8 cellular contexts compared by ENCODE assay signal in genomic region chr19:10604460-10604980, GRCh38. TPM values are rescaled to one million over a fixed set of nuclear protein-coding genes. Genes with fewer than 3 reads are reported as not detected.
DNase-seq lines count a peak whose midpoint lies in the region; ATAC-seq and TF ChIP-seq lines count a peak whose summit lies in the region.

No MANE protein-coding gene starts in this region.

- DNase-seq in activated T-cell treated with anti-CD3 and anti-CD28 coated beads, Interleukin-2, amount 50 U/mL, for 72 hours, result peak in 1 of 2 donors; percentile 14
- DNase-seq in type B pancreatic cell (ENCODE audit: extremely low spot score, unreplicated experiment) (no peak), putamen (ENCODE audit: low spot score) (no peak), hypothalamus (lab: John Stamatoyannopoulos, UW) (no peak)
- DNase-seq in stimulated activated CD4-positive, alpha-beta T cell treated with anti-CD3 and anti-CD28 coated beads, Interleukin-12 subunit alpha, Interleukin-12 subunit beta, amount 100 ng/mL, for 4 hours, result no peak

- H3K9me3 ChIP-seq in BLaER1 treated with 17β-estradiol and CSF1 and Interleukin-3, amounts not matched to agents 10 nM and 100 nM (replicated peaks in 1 of 11), result no peaks in the 10 kb centered on the region
- no peaks in the 10 kb centered on the region for H3K9me3 ChIP-seq in HEK293 (ENCODE audit: control insufficient read depth, insufficient read depth, low read depth, low read length)

- peak overlapping the region; percentile 98 for H3K27ac Mint-ChIP-seq in activated T-cell treated with anti-CD3 and anti-CD28 coated beads, Interleukin-2, amount 50 U/mL, for 72 hours
- H3K27ac Mint-ChIP-seq in type B pancreatic cell, result peak overlapping the region; percentile 91

- peaks cover 32 to 58% (median 47%) of the 10 kb centered on the region in 10 experiments for H3K4me1 ChIP-seq in BLaER1 treated with 17β-estradiol and CSF1 and Interleukin-3, amounts not matched to agents 10 nM and 100 nM
- H3K4me1 ChIP-seq in HEK293 (ENCODE audit: control insufficient read depth, insufficient read depth, low read length), result no peaks in the 10 kb centered on the region

- H3K36me3 ChIP-seq in BLaER1 treated with 17β-estradiol and CSF1 and Interleukin-3, amounts not matched to agents 10 nM and 100 nM, result peaks cover 0 to 39% (median 6%) of the 10 kb centered on the region in 11 experiments; a peak in 10 of 22 replicates
- no peaks in the 10 kb centered on the region for H3K36me3 ChIP-seq in HEK293 (ENCODE audit: control insufficient read depth in 2 of 2, insufficient read depth in 1 of 2, low read length in 2 of 2)

- CTCF ChIA-PET in HEK293 (lab: Yijun Ruan, JAX), result interaction anchor here (0.7 to 1.5 kb wide), 3 partner anchors 12 to 24 kb away, joined by 4 to 7 read pairs (median 5); no protein-coding TSS in a partner anchor

- TF ChIP-seq CTCF in HEK293 (tag by site-specific recombination; IDR thresholded peaks at IDR 0.05), result no peak
- TF ChIP-seq CTCF in type B pancreatic cell (conservative IDR thresholded peaks at IDR 0.05), result no peak

- peaks cover 3 to 5% of the 10 kb centered on the region in 2 donors for H3K36me3 Mint-ChIP-seq in activated T-cell treated with anti-CD3 and anti-CD28 coated beads, Interleukin-2, amount 50 U/mL, for 72 hours (ENCODE audit: insufficient read depth in 2 of 2)
- H3K36me3 Mint-ChIP-seq in type B pancreatic cell, result no peaks in the 10 kb centered on the region

- H3K4me3 ChIP-seq in BLaER1 treated with 17β-estradiol and CSF1 and Interleukin-3, amounts not matched to agents 10 nM and 100 nM, result peak overlapping the region; percentile 82 to 99 (median 96)
- no peak overlapping the region for H3K4me3 ChIP-seq in HEK293 (ENCODE audit: low read depth, low read length)

- POLR2A ChIA-PET in HEK293 (lab: Yijun Ruan, JAX), result interaction anchor here (0.6 kb wide), 1 partner anchor 542 kb away, joined by 7 read pairs; no protein-coding TSS in a partner anchor

- peak overlapping the region; percentile 86 to 99 (median 95) for H3K27ac ChIP-seq in BLaER1 treated with 17β-estradiol and CSF1 and Interleukin-3, amounts not matched to agents 10 nM and 100 nM
- no peak overlapping the region for H3K27ac ChIP-seq in HEK293 (ENCODE audit: extremely low read depth, low read depth, low read length)
- H3K27ac ChIP-seq in layer of hippocampus (ENCODE audit: low read depth, low read length), result peak overlapping the region; percentile 22

- H3K27me3 Mint-ChIP-seq in activated T-cell treated with anti-CD3 and anti-CD28 coated beads, Interleukin-2, amount 50 U/mL, for 72 hours (ENCODE audit: low read depth), result no peaks in the 10 kb centered on the region
- H3K27me3 Mint-ChIP-seq in type B pancreatic cell, result peaks cover 5% of the 10 kb centered on the region

- peak overlapping the region; percentile 87 to 99 (median 97) for H3K4me2 ChIP-seq in BLaER1 treated with 17β-estradiol and CSF1 and Interleukin-3, amounts not matched to agents 10 nM and 100 nM

- H3K4me1 Mint-ChIP-seq in activated T-cell treated with anti-CD3 and anti-CD28 coated beads, Interleukin-2, amount 50 U/mL, for 72 hours (ENCODE audit: low read depth), result peaks cover 27% of the 10 kb centered on the region
- peaks cover 13% of the 10 kb centered on the region for H3K4me1 Mint-ChIP-seq in type B pancreatic cell (ENCODE audit: unreplicated experiment)

- no peak for ATAC-seq in activated T-cell treated with anti-CD3 and anti-CD28 coated beads, Interleukin-2, amount 50 U/mL, for 72 hours (replicated peaks in 1 of 2)

- peaks cover 7 to 62% (median 44%) of the 10 kb centered on the region in 11 experiments; a peak in 19 of 22 replicates for H4K20me1 ChIP-seq in BLaER1 treated with 17β-estradiol and CSF1 and Interleukin-3, amounts not matched to agents 10 nM and 100 nM

- H3K4me3 Mint-ChIP-seq in activated T-cell treated with anti-CD3 and anti-CD28 coated beads, Interleukin-2, amount 50 U/mL, for 72 hours, result peak overlapping the region; percentile 79 to 98
- peak overlapping the region; percentile 90 for H3K4me3 Mint-ChIP-seq in type B pancreatic cell

- H3K27me3 ChIP-seq in BLaER1 treated with 17β-estradiol and CSF1 and Interleukin-3, amounts not matched to agents 10 nM and 100 nM, result no peaks in the 10 kb centered on the region
- no peaks in the 10 kb centered on the region for H3K27me3 ChIP-seq in layer of hippocampus (ENCODE audit: control insufficient read depth, insufficient read depth, low read length)

- peak overlapping the region; percentile 92 to 99 (median 98); a peak in 21 of 22 replicates for H3K9ac ChIP-seq in BLaER1 treated with 17β-estradiol and CSF1 and Interleukin-3, amounts not matched to agents 10 nM and 100 nM

- no peaks in the 10 kb centered on the region for H3K9me3 Mint-ChIP-seq in activated T-cell treated with anti-CD3 and anti-CD28 coated beads, Interleukin-2, amount 50 U/mL, for 72 hours
- no peaks in the 10 kb centered on the region for H3K9me3 Mint-ChIP-seq in type B pancreatic cell

TF ChIP-seq in HEK293, 187 proteins besides CTCF, POLR2A, EP300 and RAD21 (continues in another document):
- no peak for TF ChIP-seq ZNF148 (tag by site-specific recombination; IDR thresholded peaks at IDR 0.05; ENCODE audit: borderline replicate concordance)
- 0 out of 2 replicates have a peak, but pooled peaks have one; percentile 21 for TF ChIP-seq ZFP69B (tag by site-specific recombination; IDR thresholded peaks at IDR 0.05)
- TF ChIP-seq ZNF610 (tag by site-specific recombination; IDR thresholded peaks at IDR 0.05; ENCODE audit: borderline replicate concordance), result no peak
- no peak for TF ChIP-seq ZBTB44 (tag by site-specific recombination; IDR thresholded peaks at IDR 0.05)
- TF ChIP-seq ZNF548 (tag by site-specific recombination; IDR thresholded peaks at IDR 0.05), result no peak
- TF ChIP-seq ZSCAN16 (tag by site-specific recombination; IDR thresholded peaks at IDR 0.05), result no peak
- no peak for TF ChIP-seq ZNF596 (tag by site-specific recombination; IDR thresholded peaks at IDR 0.05)
- 0 out of 2 replicates have a peak, but pooled peaks have one; percentile 37 for TF ChIP-seq ZNF692 (tag by site-specific recombination; IDR thresholded peaks at IDR 0.05)
- TF ChIP-seq ZNF311 (tag by site-specific recombination; IDR thresholded peaks at IDR 0.05; ENCODE audit: borderline replicate concordance), result no peak

RNA-seq across cellular contexts. Expression of gene AP1M2, which starts 17.4 kb away (rescaled TPM):
- not detected for total RNA-seq in activated T-cell treated with anti-CD3 and anti-CD28 coated beads, Interleukin-2, amount 50 U/mL, for 72 hours
- 45.2 and 104 TPM in 2 replicates for total RNA-seq in type B pancreatic cell (ENCODE audit: low replicate concordance)

RNA-seq across cellular contexts. Expression of gene SLC44A2, which starts 20.8 kb away (rescaled TPM):
- total RNA-seq in activated T-cell treated with anti-CD3 and anti-CD28 coated beads, Interleukin-2, amount 50 U/mL, for 72 hours, result 100 to 1,000 TPM; 131 to 148 TPM
- 148 and 227 TPM in 2 replicates for total RNA-seq in type B pancreatic cell (ENCODE audit: low replicate concordance)

RNA-seq across cellular contexts. Expression of gene CDKN2D, which starts 35.7 kb away (rescaled TPM):
- total RNA-seq in activated T-cell treated with anti-CD3 and anti-CD28 coated beads, Interleukin-2, amount 50 U/mL, for 72 hours, result 10 to 100 TPM; 69.6 to 72.8 TPM
- 4.8 and 6.5 TPM in 2 replicates for total RNA-seq in type B pancreatic cell (ENCODE audit: low replicate concordance)

RNA-seq across cellular contexts. Expression of gene KRI1, which starts 38.7 kb away (rescaled TPM):
- 10 to 100 TPM; 48.4 to 61.7 TPM for total RNA-seq in activated T-cell treated with anti-CD3 and anti-CD28 coated beads, Interleukin-2, amount 50 U/mL, for 72 hours
- total RNA-seq in type B pancreatic cell (ENCODE audit: low replicate concordance), result 19.0 and 34.4 TPM in 2 replicates

RNA-seq across cellular contexts. Expression of gene ILF3, which starts 49.6 kb away (rescaled TPM):
- 100 to 1,000 TPM; 297 to 311 TPM for total RNA-seq in activated T-cell treated with anti-CD3 and anti-CD28 coated beads, Interleukin-2, amount 50 U/mL, for 72 hours
- 297 and 524 TPM in 2 replicates for total RNA-seq in type B pancreatic cell (ENCODE audit: low replicate concordance)

Comparison
In these comparisons a context has a peak if more than half of its experiments do, and no peak if none do; other contexts are left out.
1. RNA of gene AP1M2, which starts 17.4 kb away (total RNA-seq): 45.2 to 104 TPM in type B pancreatic cell; not detected in activated T-cell treated with anti-CD3 and anti-CD28 coated beads, Interleukin-2, amount 50 U/mL, for 72 hours; every median in the first group is over 10 times any median in the second.